Comparison of ENCODE assay signal across 11 cellular contexts in the genomic region with DNA sequence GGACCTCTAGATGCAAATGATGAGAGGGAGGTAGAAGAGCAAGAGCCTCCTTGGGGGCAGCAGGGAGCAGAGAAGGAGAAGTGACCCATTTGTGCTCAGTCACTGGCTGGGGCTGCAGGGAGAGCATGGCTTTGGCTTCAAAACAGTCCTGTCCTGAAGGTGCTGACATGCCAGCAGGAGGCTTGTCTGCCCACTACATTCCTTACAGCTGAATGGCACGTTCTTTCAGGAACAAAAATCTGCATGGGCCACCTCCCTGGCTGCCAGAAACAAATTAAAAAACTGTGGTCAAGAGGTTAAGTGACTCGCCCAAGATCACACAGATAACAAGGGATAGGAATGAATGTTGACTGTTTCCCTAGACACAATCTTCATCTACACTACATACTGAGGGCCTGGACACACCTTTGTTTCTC.
A peak's percentile ranks its signal among the peaks of the same experiment; 100 is the strongest.
DNase-seq lines count a peak whose midpoint lies in the region; ATAC-seq lines count a peak whose summit lies in the region.
"Had no signal": no experiment of that assay in that cellular context is flagged by ENCODE, and none has a peak within 500 bp of the region (broad histone marks: within the 10 kb centered on the region; RNA-seq: fewer than 3 reads in every experiment).

No MANE protein-coding gene starts in this region.

- no peak overlapping the region for H3K4me3 Mint-ChIP-seq in activated T-cell treated with anti-CD3 and anti-CD28 coated beads, Interleukin-2, amount 50 U/mL, for 4 hours
- no peak overlapping the region for H3K4me3 Mint-ChIP-seq in stimulated activated memory B cell treated with anti-CD40 and anti-IgM and Interleukin-4, amounts not matched to agents 10 μg/mL and 1 μg/mL and 100 μg/mL, for 72 hours
- H3K4me3 Mint-ChIP-seq: B cell had no signal

- no peaks in the 10 kb centered on the region for H3K27me3 Mint-ChIP-seq in activated T-cell treated with anti-CD3 and anti-CD28 coated beads, Interleukin-2, amount 50 U/mL, for 4 hours (ENCODE audit: low read depth)
- H3K27me3 Mint-ChIP-seq in stimulated activated memory B cell treated with anti-CD40 and anti-IgM and Interleukin-4, amounts not matched to agents 10 μg/mL and 1 μg/mL and 100 μg/mL, for 72 hours: no peaks in the 10 kb centered on the region
- H3K27me3 Mint-ChIP-seq: B cell had no signal

- H3K27ac Mint-ChIP-seq in stimulated activated memory B cell treated with anti-CD40 and anti-IgM and Interleukin-4, amounts not matched to agents 10 μg/mL and 1 μg/mL and 100 μg/mL, for 72 hours: peak overlapping the region; percentile 51
- H3K27ac Mint-ChIP-seq: B cell had no signal

- H3K4me1 Mint-ChIP-seq in activated T-cell treated with anti-CD3 and anti-CD28 coated beads, Interleukin-2, amount 50 U/mL, for 4 hours (ENCODE audit: low read depth): peaks cover 25% of the 10 kb centered on the region
- peaks cover 4% of the 10 kb centered on the region for H3K4me1 Mint-ChIP-seq in stimulated activated memory B cell treated with anti-CD40 and anti-IgM and Interleukin-4, amounts not matched to agents 10 μg/mL and 1 μg/mL and 100 μg/mL, for 72 hours

- ATAC-seq in activated T-cell treated with anti-CD3 and anti-CD28 coated beads, Interleukin-2, amount 50 U/mL, for 4 hours: peak; percentile 50 to 59
- peak; percentile 57 for ATAC-seq in esophagus mucosa
- ATAC-seq in stimulated activated memory B cell treated with anti-CD40 and anti-IgM and Interleukin-4, amounts not matched to agents 10 μg/mL and 1 μg/mL and 100 μg/mL, for 72 hours: no peak
- ATAC-seq in HG03432 (IDR thresholded peaks at IDR 0.05; ENCODE audit: unreplicated experiment): no peak
- ATAC-seq in GM19397 (IDR thresholded peaks at IDR 0.05; ENCODE audit: unreplicated experiment): no peak
- no peak for ATAC-seq in left lobe of liver

- H3K9me3 Mint-ChIP-seq in activated T-cell treated with anti-CD3 and anti-CD28 coated beads, Interleukin-2, amount 50 U/mL, for 4 hours: no peaks in the 10 kb centered on the region
- H3K9me3 Mint-ChIP-seq in stimulated activated memory B cell treated with anti-CD40 and anti-IgM and Interleukin-4, amounts not matched to agents 10 μg/mL and 1 μg/mL and 100 μg/mL, for 72 hours: no peaks in the 10 kb centered on the region

- no peak for DNase-seq in activated T-cell treated with anti-CD3 and anti-CD28 coated beads, Interleukin-2, amount 50 U/mL, for 4 hours
- no peak for DNase-seq in activated T-cell treated with anti-CD3 and anti-CD28 coated beads, Interleukin-2, amount 50 U/mL, for 48 hours
- DNase-seq in RKO (ENCODE audit: low spot score) (peak; percentile 39), left lobe of liver (ENCODE audit: low spot score) (no peak)
- DNase-seq: NCI-H187 treated with DMSO at 0.1 percent for 48 hours, uterus had no signal

- peaks cover 62% of the 10 kb centered on the region for H3K36me3 Mint-ChIP-seq in activated T-cell treated with anti-CD3 and anti-CD28 coated beads, Interleukin-2, amount 50 U/mL, for 4 hours (ENCODE audit: insufficient read depth)
- H3K36me3 Mint-ChIP-seq in stimulated activated memory B cell treated with anti-CD40 and anti-IgM and Interleukin-4, amounts not matched to agents 10 μg/mL and 1 μg/mL and 100 μg/mL, for 72 hours: peaks cover 59% of the 10 kb centered on the region

Comparison
In these comparisons a context has a peak if more than half of its experiments do, and no peak if none do; other contexts are left out.
1. ATAC-seq: peak in activated T-cell treated with anti-CD3 and anti-CD28 coated beads, Interleukin-2, amount 50 U/mL, for 4 hours (2 of 2) and esophagus mucosa (single experiment); none in stimulated activated memory B cell treated with anti-CD40 and anti-IgM and Interleukin-4, amounts not matched to agents 10 μg/mL and 1 μg/mL and 100 μg/mL, for 72 hours (single experiment), HG03432 (single experiment), GM19397 (single experiment) and left lobe of liver (single experiment).